Comparison of ENCODE assay signal across 15 cellular contexts in the genomic region with DNA sequence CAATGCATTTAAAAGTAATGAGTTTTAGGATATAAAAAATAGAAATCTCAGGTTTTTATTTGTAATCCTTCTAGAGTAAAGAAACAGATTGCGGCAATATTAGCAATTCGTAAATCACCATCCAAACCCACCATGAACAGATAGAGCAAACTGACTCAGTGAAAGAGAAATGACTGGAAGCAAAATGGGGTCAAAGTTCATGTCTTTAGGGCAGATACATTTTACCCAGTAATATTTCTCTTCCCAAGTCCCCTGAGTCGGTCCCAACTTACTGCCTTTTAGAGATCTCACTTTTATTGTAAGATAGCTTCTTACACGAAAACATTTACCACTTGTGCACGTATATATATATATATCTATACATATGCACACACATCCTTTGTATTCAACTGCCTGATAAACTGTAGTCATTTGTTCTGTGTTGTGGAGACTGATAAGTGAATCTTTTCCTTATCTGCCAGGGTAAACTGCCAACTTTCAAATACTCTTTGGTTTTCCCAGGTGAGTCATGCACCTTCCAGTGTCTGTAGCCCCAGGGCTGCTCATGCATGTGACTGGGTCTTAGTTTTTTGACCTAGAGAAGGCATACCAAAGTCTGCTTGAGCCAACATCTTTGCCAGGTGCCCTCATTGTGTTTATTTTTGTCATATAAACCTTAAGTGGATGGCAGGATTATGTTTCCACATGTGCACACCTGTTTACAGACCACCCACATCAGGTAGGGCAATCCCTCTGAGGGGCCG. TPM values are rescaled to one million over a fixed set of nuclear protein-coding genes. Genes with fewer than 3 reads are reported as not detected.
DNase-seq lines count a peak whose midpoint lies in the region; ATAC-seq, FAIRE-seq and TF ChIP-seq lines count a peak whose summit lies in the region.
"Had no signal": no experiment of that assay in that cellular context is flagged by ENCODE, and none has a peak within 500 bp of the region (broad histone marks: within the 10 kb centered on the region; RNA-seq: fewer than 3 reads in every experiment).

No MANE protein-coding gene starts in this region.

- DNase-seq in DMS79 (lab: John Stamatoyannopoulos, UW) (peak; percentile 73), LNCaP clone FGC (ENCODE audit: low read depth) (peak; percentile 87), astrocyte (ENCODE audit: low read depth) (peak; percentile 48), SK-N-SH (no peak), T-cell (no peak), 8988T (no peak), dermis blood vessel endothelial cell (no peak)
- DNase-seq: activated CD4-positive, alpha-beta T cell treated with anti-CD3 and anti-CD28 coated beads for 48 hours; activated naive CD4-positive, alpha-beta T cell; KG1 had no signal

- no peak for FAIRE-seq in astrocyte (lab: Jason Lieb, UNC)
- FAIRE-seq: colon had no signal

- no peak for TF ChIP-seq RAD21 in SK-N-SH (IDR thresholded peaks at IDR 0.05; ENCODE audit: low read length)

- H3K27me3 ChIP-seq in astrocyte (ENCODE audit: insufficient read depth, low read length) (peaks cover 6% of the 10 kb centered on the region), muscle layer of duodenum (ENCODE audit: low read depth, low read length) (no peaks in the 10 kb centered on the region), SK-N-SH (ENCODE audit: insufficient read depth) (peaks cover 69% of the 10 kb centered on the region)

- H3K4me2 ChIP-seq in astrocyte (ENCODE audit: low read length) (no peak overlapping the region), SK-N-SH (no peak overlapping the region)

- no peaks in the 10 kb centered on the region for H3K9me2 ChIP-seq in SK-N-SH

- H3K27me3 Mint-ChIP-seq in astrocyte (ENCODE audit: low read depth, unreplicated experiment) (peaks cover 36% of the 10 kb centered on the region), T-cell (peaks cover 3 to 6% of the 10 kb centered on the region in 2 donors)

- H3K27ac Mint-ChIP-seq in astrocyte (ENCODE audit: unreplicated experiment) = no peak overlapping the region
- H3K27ac Mint-ChIP-seq in T-cell = no peak overlapping the region

- ATAC-seq in T-cell (replicated peaks in 1 of 4) = no peak

- peaks cover 21% of the 10 kb centered on the region for H3K4me1 Mint-ChIP-seq in astrocyte (ENCODE audit: low read depth, unreplicated experiment)
- peaks cover 10 to 21% (median 10%) of the 10 kb centered on the region in 3 donors for H3K4me1 Mint-ChIP-seq in T-cell

- H4K20me1 ChIP-seq in astrocyte (ENCODE audit: insufficient read depth, low read length) = no peaks in the 10 kb centered on the region
- H4K20me1 ChIP-seq in SK-N-SH (ENCODE audit: insufficient read depth) = no peaks in the 10 kb centered on the region

- H3K27ac ChIP-seq in astrocyte (ENCODE audit: low read depth, low read length) (no peak overlapping the region), muscle layer of duodenum (ENCODE audit: low read length) (peak overlapping the region; percentile 32), SK-N-SH (ENCODE audit: low read depth in 2 of 2, low read length in 1 of 2) (no peak overlapping the region)
- H3K27ac ChIP-seq: neutrophil, SK-N-MC had no signal

- H3K9ac ChIP-seq in astrocyte (ENCODE audit: low read length) = no peak overlapping the region
- no peak overlapping the region for H3K9ac ChIP-seq in SK-N-SH

- H3K36me3 ChIP-seq in astrocyte (ENCODE audit: insufficient read depth, low read length) (no peaks in the 10 kb centered on the region), muscle layer of duodenum (ENCODE audit: control insufficient read depth in 1 of 2, insufficient read depth in 2 of 2, low read length in 2 of 2) (no peaks in the 10 kb centered on the region), SK-N-SH (replicated peaks in 1 of 2; ENCODE audit: control insufficient read depth in 1 of 2, insufficient read depth in 2 of 2, low read length in 1 of 2) (no peaks in the 10 kb centered on the region)
- H3K36me3 ChIP-seq: neutrophil had no signal

- no peaks in the 10 kb centered on the region for H3F3A ChIP-seq in SK-N-SH (replicated peaks; ENCODE audit: insufficient read depth)

- H3K4me3 ChIP-seq in LNCaP clone FGC (ENCODE audit: low read depth, low read length) = no peak overlapping the region
- H3K4me3 ChIP-seq in astrocyte (ENCODE audit: insufficient read depth, low read depth, low read length) = no peak overlapping the region
- H3K4me3 ChIP-seq in muscle layer of duodenum (ENCODE audit: low read depth in 1 of 2, low read length in 2 of 2) = no peak overlapping the region
- no peak overlapping the region for H3K4me3 ChIP-seq in SK-N-SH (ENCODE audit: low read depth in 2 of 2, low read length in 1 of 2)
- H3K4me3 ChIP-seq: SK-N-MC had no signal

- H3K9me3 ChIP-seq in astrocyte (ENCODE audit: insufficient read depth, low read depth, low read length) (no peaks in the 10 kb centered on the region), muscle layer of duodenum (ENCODE audit: control insufficient read depth in 1 of 2, low read length in 2 of 2) (no peaks in the 10 kb centered on the region), SK-N-SH (no peaks in the 10 kb centered on the region)
- H3K9me3 ChIP-seq: neutrophil had no signal

- peaks cover 15% of the 10 kb centered on the region for H3K4me1 ChIP-seq in astrocyte (ENCODE audit: insufficient read depth, low read length)
- no peaks in the 10 kb centered on the region for H3K4me1 ChIP-seq in muscle layer of duodenum (ENCODE audit: control insufficient read depth in 1 of 2, insufficient read depth in 2 of 2, low read length in 2 of 2)
- peaks cover 0 to 3% of the 10 kb centered on the region in 2 experiments; a peak in 1 of 4 replicates for H3K4me1 ChIP-seq in SK-N-SH (ENCODE audit: control insufficient read depth in 1 of 2, insufficient read depth in 2 of 2, low read depth in 1 of 2, low read length in 1 of 2)

- 11% methylated on average over 6 of the region's 6 CpGs for WGBS in SK-N-SH (ENCODE audit: low lambda C conversion rate)

- TF ChIP-seq EP300 in SK-N-SH (IDR thresholded peaks at IDR 0.05; ENCODE audit: borderline replicate concordance in 1 of 2, low read depth in 1 of 2, low read length in 1 of 2) = no peak

- no peaks in the 10 kb centered on the region for H3K36me3 Mint-ChIP-seq in astrocyte (ENCODE audit: low read depth, unreplicated experiment)
- H3K36me3 Mint-ChIP-seq in T-cell = no peaks in the 10 kb centered on the region

- TF ChIP-seq CTCF in LNCaP clone FGC (IDR thresholded peaks at IDR 0.05; ENCODE audit: control insufficient read depth, extremely low read depth, insufficient read depth) (no peak), astrocyte (IDR thresholded peaks at IDR 0.05; ENCODE audit: insufficient read depth, low read depth, low read length) (no peak), SK-N-SH (IDR thresholded peaks at IDR 0.05) (no peak)

- H3K4me3 Mint-ChIP-seq in astrocyte (ENCODE audit: unreplicated experiment) = no peak overlapping the region
- no peak overlapping the region for H3K4me3 Mint-ChIP-seq in T-cell

- no peak overlapping the region for H2AFZ ChIP-seq in astrocyte (ENCODE audit: low read depth, low read length)
- no peak overlapping the region for H2AFZ ChIP-seq in SK-N-SH (ENCODE audit: low read depth)

- CTCF ChIA-PET in SK-N-SH (lab: Yijun Ruan, JAX) = interaction anchor here (3.8 kb wide), 1 partner anchor 70 kb away, joined by 13 read pairs; no protein-coding TSS in a partner anchor
- CTCF ChIA-PET in T-cell (lab: Charles Lee) = no interaction called here

- H3K79me2 ChIP-seq in astrocyte (ENCODE audit: insufficient read depth, low read length) (no peaks in the 10 kb centered on the region), SK-N-SH (ENCODE audit: insufficient read depth) (no peaks in the 10 kb centered on the region)

- POLR2A ChIA-PET in SK-N-SH (lab: Yijun Ruan, JAX) = no interaction called here
- POLR2A ChIA-PET in T-cell (lab: Charles Lee) = interaction anchor here in 1 of 2 donors (0.6 kb wide), 1 partner anchor 9 kb away, joined by 4 read pairs; no protein-coding TSS in a partner anchor

- H3K9me3 Mint-ChIP-seq in astrocyte (ENCODE audit: unreplicated experiment) (no peaks in the 10 kb centered on the region), T-cell (no peaks in the 10 kb centered on the region)

TF ChIP-seq in SK-N-SH, 30 proteins besides CTCF, POLR2A, EP300 and RAD21 (continues in another document):
- TF ChIP-seq RCOR1 (IDR thresholded peaks at IDR 0.05; ENCODE audit: low read length) (no peak), SMC3 (IDR thresholded peaks at IDR 0.05; ENCODE audit: low read depth, low read length) (no peak)
- TF ChIP-seq, protein P1, sequence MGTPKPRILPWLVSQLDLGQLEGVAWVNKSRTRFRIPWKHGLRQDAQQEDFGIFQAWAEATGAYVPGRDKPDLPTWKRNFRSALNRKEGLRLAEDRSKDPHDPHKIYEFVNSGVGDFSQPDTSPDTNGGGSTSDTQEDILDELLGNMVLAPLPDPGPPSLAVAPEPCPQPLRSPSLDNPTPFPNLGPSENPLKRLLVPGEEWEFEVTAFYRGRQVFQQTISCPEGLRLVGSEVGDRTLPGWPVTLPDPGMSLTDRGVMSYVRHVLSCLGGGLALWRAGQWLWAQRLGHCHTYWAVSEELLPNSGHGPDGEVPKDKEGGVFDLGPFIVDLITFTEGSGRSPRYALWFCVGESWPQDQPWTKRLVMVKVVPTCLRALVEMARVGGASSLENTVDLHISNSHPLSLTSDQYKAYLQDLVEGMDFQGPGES (IDR thresholded peaks at IDR 0.05; ENCODE audit: low read depth, low read length) = no peak
- TF ChIP-seq, protein P2, sequence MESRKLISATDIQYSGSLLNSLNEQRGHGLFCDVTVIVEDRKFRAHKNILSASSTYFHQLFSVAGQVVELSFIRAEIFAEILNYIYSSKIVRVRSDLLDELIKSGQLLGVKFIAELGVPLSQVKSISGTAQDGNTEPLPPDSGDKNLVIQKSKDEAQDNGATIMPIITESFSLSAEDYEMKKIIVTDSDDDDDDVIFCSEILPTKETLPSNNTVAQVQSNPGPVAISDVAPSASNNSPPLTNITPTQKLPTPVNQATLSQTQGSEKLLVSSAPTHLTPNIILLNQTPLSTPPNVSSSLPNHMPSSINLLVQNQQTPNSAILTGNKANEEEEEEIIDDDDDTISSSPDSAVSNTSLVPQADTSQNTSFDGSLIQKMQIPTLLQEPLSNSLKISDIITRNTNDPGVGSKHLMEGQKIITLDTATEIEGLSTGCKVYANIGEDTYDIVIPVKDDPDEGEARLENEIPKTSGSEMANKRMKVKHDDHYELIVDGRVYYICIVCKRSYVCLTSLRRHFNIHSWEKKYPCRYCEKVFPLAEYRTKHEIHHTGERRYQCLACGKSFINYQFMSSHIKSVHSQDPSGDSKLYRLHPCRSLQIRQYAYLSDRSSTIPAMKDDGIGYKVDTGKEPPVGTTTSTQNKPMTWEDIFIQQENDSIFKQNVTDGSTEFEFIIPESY (IDR thresholded peaks at IDR 0.05; ENCODE audit: borderline replicate concordance, low read depth) = no peak

RNA-seq across cellular contexts. Expression of a gene that starts 7.8 kb away (rescaled TPM):
- total RNA-seq in astrocyte = 0.41 and 0.59 TPM in 2 replicates
- polyA plus RNA-seq in SK-N-SH (2012; rRNA removed) = not detected in 2 replicates
- polyA plus RNA-seq in SK-N-SH (2012; cell fraction: cytosol; rRNA removed) = not detected in 2 replicates
- not detected in 2 replicates for polyA plus RNA-seq in SK-N-SH (2012; cell fraction: nucleus; rRNA removed)
- total RNA-seq in T-cell = 10 to 100 TPM in 3 of 5 donors, 1 to 10 TPM in 2; 7.7 to 17.0 (median 10.3) TPM
- 2.4 and 25.9 TPM in 2 replicates for total RNA-seq in dermis blood vessel endothelial cell
- total RNA-seq: fibroblast of villous mesenchyme had no signal

Comparison
In these comparisons a context has a peak if more than half of its experiments do, and no peak if none do; other contexts are left out.
1. DNase-seq: peak in DMS79 (single experiment), LNCaP clone FGC (single experiment) and astrocyte (single experiment); none in SK-N-SH (single experiment), T-cell (0 of 34), 8988T (single experiment) and dermis blood vessel endothelial cell (single experiment).